1 cellular context compared by ENCODE assay signal in genomic region chrX:153828723-153829548, GRCh38.
TF ChIP-seq lines count a peak whose summit lies in the region.

No MANE protein-coding gene starts in this region.

TF ChIP-seq in endothelial cell of umbilical vein, 7 proteins besides CTCF, POLR2A, EP300 and RAD21:
- TF ChIP-seq JUN (IDR thresholded peaks at IDR 0.05; ENCODE audit: borderline replicate concordance, insufficient read depth, insufficient read length, low read depth) = no peak
- TF ChIP-seq MYC (IDR thresholded peaks at IDR 0.05; ENCODE audit: low read depth, low read length) = no peak
